In genomic region chr5:124599048-124599973, GRCh38 we compare ENCODE assay signal across 10 cellular contexts.
A peak's percentile ranks its signal among the peaks of the same experiment; 100 is the strongest.
DNase-seq lines count a peak whose midpoint lies in the region; ATAC-seq and TF ChIP-seq lines count a peak whose summit lies in the region.
"Had no signal": no experiment of that assay in that cellular context is flagged by ENCODE, and none has a peak within 500 bp of the region (broad histone marks: within the 10 kb centered on the region; RNA-seq: fewer than 3 reads in every experiment).

No MANE protein-coding gene starts in this region.

- H3K4me1 ChIP-seq in SJCRH30 (peaks cover 29% of the 10 kb centered on the region), gastrocnemius medialis (peaks cover 21 to 25% of the 10 kb centered on the region in 2 donors), osteoblast (ENCODE audit: insufficient read depth, low read length) (peaks cover 19% of the 10 kb centered on the region)

- in situ Hi-C loops in GM13976 (cut with MboI; ENCODE audit: low sequenced_read_pairs, unreplicated experiment) (no loop called here), gastrocnemius medialis (cut with MboI; ENCODE audit: low sequenced_read_pairs in 4 of 4) (no loop called here)

- no peaks in the 10 kb centered on the region for H3K36me3 ChIP-seq in SJCRH30
- no peaks in the 10 kb centered on the region for H3K36me3 ChIP-seq in gastrocnemius medialis
- no peaks in the 10 kb centered on the region for H3K36me3 ChIP-seq in osteoblast (ENCODE audit: insufficient read depth, low read length)
- H3K36me3 ChIP-seq: neutrophil had no signal

- no peaks in the 10 kb centered on the region for H3K27me3 ChIP-seq in SJCRH30
- no peaks in the 10 kb centered on the region for H3K27me3 ChIP-seq in gastrocnemius medialis
- no peaks in the 10 kb centered on the region for H3K27me3 ChIP-seq in osteoblast (ENCODE audit: insufficient read depth, low read length)
- H3K27me3 ChIP-seq: neutrophil had no signal

- no peak for TF ChIP-seq POLR2A in gastrocnemius medialis (IDR thresholded peaks at IDR 0.05)

- TF ChIP-seq CTCF in GM13976 (IDR thresholded peaks at IDR 0.05; ENCODE audit: borderline replicate concordance, control extremely low read depth, extremely low read depth, insufficient read depth, missing control alignments) (no peak), fibroblast of the aortic adventitia (IDR thresholded peaks at IDR 0.05; ENCODE audit: insufficient read depth, low read length) (no peak), gastrocnemius medialis (IDR thresholded peaks at IDR 0.05 in 4 of 5, conservative IDR thresholded peaks at IDR 0.05 in 1 of 5) (no peak), osteoblast (IDR thresholded peaks at IDR 0.05; ENCODE audit: extremely low read depth, low read depth, low read length) (no peak)

- ATAC-seq in HG03460 (IDR thresholded peaks at IDR 0.05; ENCODE audit: unreplicated experiment) (peak; percentile 53), gastrocnemius medialis (peak; percentile 81 to 91)

- H3K27ac ChIP-seq in SJCRH30 (peak overlapping the region; percentile 50), gastrocnemius medialis (peak overlapping the region in 2 of 4 donors; percentile 42 to 65), osteoblast (ENCODE audit: low read depth, low read length) (no peak overlapping the region)
- H3K27ac ChIP-seq: KMS-11, neutrophil had no signal

- intact Hi-C loops in gastrocnemius medialis (cut with DNase I; ENCODE audit: low total_unique reads): no loop called here

- no peak overlapping the region for H3K4me3 ChIP-seq in SJCRH30
- no peak overlapping the region for H3K4me3 ChIP-seq in fibroblast of the aortic adventitia (ENCODE audit: low read depth, low read length)
- H3K4me3 ChIP-seq in gastrocnemius medialis: peak overlapping the region in 1 of 4 donors; percentile 21
- H3K4me3 ChIP-seq in osteoblast (ENCODE audit: insufficient read depth, low read length): no peak overlapping the region

- H3K9me3 ChIP-seq in SJCRH30 (replicated peaks) (no peaks in the 10 kb centered on the region), gastrocnemius medialis (no peaks in the 10 kb centered on the region), osteoblast (ENCODE audit: low read depth, low read length) (no peaks in the 10 kb centered on the region)
- H3K9me3 ChIP-seq: neutrophil had no signal

- H3K4me2 ChIP-seq in osteoblast (ENCODE audit: insufficient read depth, low read length): no peak overlapping the region
- H3K4me2 ChIP-seq: KMS-11 had no signal

- peak; percentile 22 for DNase-seq in GM13976 (ENCODE audit: low spot score)
- peak; percentile 69 to 81 for DNase-seq in SJCRH30
- DNase-seq in fibroblast of the aortic adventitia (ENCODE audit: low read depth): peak; percentile 54
- DNase-seq in gastrocnemius medialis: peak in 1 of 2 donors; percentile 31
- no peak for DNase-seq in activated CD4-positive, alpha-beta T cell treated with anti-CD3 and anti-CD28 coated beads for 48 hours
- DNase-seq in RPMI8226: no peak
- DNase-seq in osteoblast (ENCODE audit: insufficient read length, low spot score, missing footprints): no peak

- H3K79me2 ChIP-seq in osteoblast (ENCODE audit: insufficient read depth, low read length): no peaks in the 10 kb centered on the region

- no peak overlapping the region for H2AFZ ChIP-seq in osteoblast (ENCODE audit: low read length)

- no peaks in the 10 kb centered on the region for H4K20me1 ChIP-seq in osteoblast (ENCODE audit: insufficient read depth, low read length)

Comparison
In these comparisons a context has a peak if more than half of its experiments do, and no peak if none do; other contexts are left out.
1. DNase-seq: peak in GM13976 (single experiment), SJCRH30 (2 of 2) and fibroblast of the aortic adventitia (single experiment); none in activated CD4-positive, alpha-beta T cell treated with anti-CD3 and anti-CD28 coated beads for 48 hours (single experiment), RPMI8226 (single experiment) and osteoblast (single experiment).